Comparison of ENCODE assay signal across 11 cellular contexts in genomic region chr17:17011043-17011907, GRCh38. TPM values are rescaled to one million over a fixed set of nuclear protein-coding genes. Genes with fewer than 3 reads are reported as not detected.
DNase-seq lines count a peak whose midpoint lies in the region; ATAC-seq and TF ChIP-seq lines count a peak whose summit lies in the region.
"Not testable (repeated sequence)": the region's sequence is repeated elsewhere in the genome, so short reads cannot be mapped to it uniquely, and the experiment has no call there.
"Had no signal": no experiment of that assay in that cellular context is flagged by ENCODE, and none has a peak within 500 bp of the region (broad histone marks: within the 10 kb centered on the region; RNA-seq: fewer than 3 reads in every experiment).

No MANE protein-coding gene starts in this region.

- not testable (repeated sequence) for H3K4me3 Mint-ChIP-seq in Caco-2 (ENCODE audit: unreplicated experiment); natural killer cell treated with Interleukin-12 subunit alpha and Interleukin-12 subunit beta and Interleukin-15 and Interleukin-18, amount 100 ng/mL, for 72 hours

- H3K27me3 ChIP-seq in Caco-2 (replicated peaks; ENCODE audit: control insufficient read depth, insufficient read depth, low read length); Peyer's patch; ascending aorta; fibroblast of lung (ENCODE audit: control insufficient read depth, insufficient read depth, low read length); hepatocyte; upper lobe of left lung: not testable (repeated sequence)

- not testable (repeated sequence) for H3K9me3 ChIP-seq in Caco-2; Peyer's patch; ascending aorta; fibroblast of lung (ENCODE audit: control insufficient read depth, insufficient read depth, low read depth, low read length); hepatocyte (ENCODE audit: low read depth); upper lobe of left lung

- H3K27me3 Mint-ChIP-seq in Caco-2 (ENCODE audit: insufficient read depth, unreplicated experiment); natural killer cell treated with Interleukin-12 subunit alpha and Interleukin-12 subunit beta and Interleukin-15 and Interleukin-18, amount 100 ng/mL, for 72 hours: not testable (repeated sequence)

- intact Hi-C loops in Caco-2 (cut with micrococcal nuclease; ENCODE audit: unreplicated experiment); ascending aorta (cut with DNase I): not testable (repeated sequence)

- not testable (repeated sequence) for H4K20me1 ChIP-seq in fibroblast of lung (ENCODE audit: control insufficient read depth, extremely low read depth, insufficient read depth, low read length); hepatocyte (ENCODE audit: insufficient read depth, poor library complexity, severe bottlenecking)

- not testable (repeated sequence) for H3K36me3 ChIP-seq in Caco-2 (ENCODE audit: control insufficient read depth, insufficient read depth, low read length); Peyer's patch; ascending aorta; fibroblast of lung (ENCODE audit: control insufficient read depth, insufficient read depth, low read length); hepatocyte (replicated peaks; ENCODE audit: insufficient read depth, low read depth); upper lobe of left lung

- TF ChIP-seq CTCF in Caco-2 (IDR thresholded peaks at IDR 0.05; ENCODE audit: insufficient read depth in 1 of 2, low read depth in 1 of 2, low read length in 1 of 2, severe bottlenecking in 1 of 2, unreplicated experiment in 1 of 2); Peyer's patch (IDR thresholded peaks at IDR 0.05); ascending aorta (IDR thresholded peaks at IDR 0.05); fibroblast of lung (conservative IDR thresholded peaks at IDR 0.05 in 1 of 2, IDR thresholded peaks at IDR 0.05 in 1 of 2; ENCODE audit: low read depth in 1 of 2, low read length in 2 of 2); hepatocyte (IDR thresholded peaks at IDR 0.05; ENCODE audit: poor library complexity); upper lobe of left lung (IDR thresholded peaks at IDR 0.05): not testable (repeated sequence)

- peaks cover 14% of the 10 kb centered on the region for H3K4me1 ChIP-seq in Caco-2
- H3K4me1 ChIP-seq in Peyer's patch; ascending aorta; fibroblast of lung (ENCODE audit: control insufficient read depth, extremely low read depth, insufficient read depth, low read length); hepatocyte (ENCODE audit: insufficient read depth); upper lobe of left lung: not testable (repeated sequence)

- not testable (repeated sequence) for H3K9ac ChIP-seq in fibroblast of lung (ENCODE audit: insufficient read depth, low read length)

- H3K9me3 Mint-ChIP-seq in Caco-2 (ENCODE audit: unreplicated experiment); natural killer cell treated with Interleukin-12 subunit alpha and Interleukin-12 subunit beta and Interleukin-15 and Interleukin-18, amount 100 ng/mL, for 72 hours: not testable (repeated sequence)

- WGBS in hepatocyte (ENCODE audit: low lambda C conversion rate, missing lambda C conversion rate) = 58% methylated on average over 6 of the region's 12 CpGs
- WGBS in upper lobe of left lung, 2 donors = 10% methylated on average over 2 of the region's 12 CpGs; no CpG with 5 or more reads in 1 of the 2 donors

- not testable (repeated sequence) for H3K4me2 ChIP-seq in fibroblast of lung (ENCODE audit: extremely low read depth, insufficient read depth, low read length); hepatocyte

- not testable (repeated sequence) for H3K9me2 ChIP-seq in hepatocyte (replicated peaks; ENCODE audit: insufficient read depth)

- CTCF ChIA-PET in Caco-2 (lab: Charles Lee) = not testable (repeated sequence)

- peak in 1 of 2 experiments; percentile 53 for DNase-seq in Caco-2
- DNase-seq in HT1080 (ENCODE audit: low read depth) = peak; percentile 96
- DNase-seq in Peyer's patch = peak in 2 of 3 donors; percentile 49 to 68
- DNase-seq in ascending aorta (ENCODE audit: low spot score in 2 of 2) = peak in 1 of 2 donors; percentile 84
- DNase-seq in fibroblast of lung (ENCODE audit: low read depth in 2 of 2) = peak; percentile 82 to 87
- DNase-seq in hepatocyte (ENCODE audit: low spot score) = not testable (repeated sequence)
- peak; percentile 22 for DNase-seq in natural killer cell treated with Interleukin-12 subunit alpha and Interleukin-12 subunit beta and Interleukin-15 and Interleukin-18, amount 100 ng/mL, for 72 hours (ENCODE audit: low spot score)
- peak in 1 of 2 donors; percentile 52 for DNase-seq in upper lobe of left lung

- H3K27ac ChIP-seq in Peyer's patch = peak overlapping the region in 1 of 4 donors; percentile 74
- peak overlapping the region; percentile 53 to 69 for H3K27ac ChIP-seq in ascending aorta
- not testable (repeated sequence) for H3K27ac ChIP-seq in fibroblast of lung (ENCODE audit: insufficient read depth, low read length)
- H3K27ac ChIP-seq in hepatocyte = peak overlapping the region; percentile 68
- peak overlapping the region in 3 of 4 donors; percentile 51 to 64 (median 54) for H3K27ac ChIP-seq in upper lobe of left lung

- not testable (repeated sequence) for H3K36me3 Mint-ChIP-seq in Caco-2 (ENCODE audit: insufficient read depth, unreplicated experiment); natural killer cell treated with Interleukin-12 subunit alpha and Interleukin-12 subunit beta and Interleukin-15 and Interleukin-18, amount 100 ng/mL, for 72 hours

- BruUV-seq in Caco-2 (replicated peaks; lab: Mats Ljungman, UMichigan) = TSS peak; percentile 82

- TF ChIP-seq EP300 in upper lobe of left lung (IDR thresholded peaks at IDR 0.05) = not testable (repeated sequence)

- POLR2A ChIA-PET in Caco-2 (lab: Charles Lee) = not testable (repeated sequence)

- H3K27ac Mint-ChIP-seq in Caco-2 (ENCODE audit: unreplicated experiment) = peak overlapping the region; percentile 59
- H3K27ac Mint-ChIP-seq in natural killer cell treated with Interleukin-12 subunit alpha and Interleukin-12 subunit beta and Interleukin-15 and Interleukin-18, amount 100 ng/mL, for 72 hours = not testable (repeated sequence)

- H3K4me1 Mint-ChIP-seq in Caco-2 (ENCODE audit: low read depth, unreplicated experiment) = peaks cover 25% of the 10 kb centered on the region
- H3K4me1 Mint-ChIP-seq in natural killer cell treated with Interleukin-12 subunit alpha and Interleukin-12 subunit beta and Interleukin-15 and Interleukin-18, amount 100 ng/mL, for 72 hours (ENCODE audit: low read depth in 2 of 2) = not testable (repeated sequence)

- not testable (repeated sequence) for TF ChIP-seq POLR2A in Peyer's patch (IDR thresholded peaks at IDR 0.05); upper lobe of left lung (IDR thresholded peaks at IDR 0.05)

- H3K79me2 ChIP-seq in fibroblast of lung (ENCODE audit: control insufficient read depth, insufficient read depth, low read length); hepatocyte: not testable (repeated sequence)

- H3K4me3 ChIP-seq in Caco-2 (ENCODE audit: low read depth, low read length); Peyer's patch; ascending aorta; fibroblast of lung (replicated peaks in 1 of 4; ENCODE audit: control extremely low read depth in 1 of 4, insufficient read depth in 1 of 4, low read depth in 3 of 4, low read length in 4 of 4); hepatocyte; upper lobe of left lung: not testable (repeated sequence)

- not testable (repeated sequence) for H2AFZ ChIP-seq in fibroblast of lung (ENCODE audit: low read length); hepatocyte

- ATAC-seq in natural killer cell treated with Interleukin-12 subunit alpha and Interleukin-12 subunit beta and Interleukin-15 and Interleukin-18, amount 100 ng/mL, for 72 hours = peak; percentile 32 to 46
- ATAC-seq in upper lobe of left lung (ENCODE audit: low FRiP score in 2 of 2) = peak; percentile 72 to 80

RNA-seq across cellular contexts. Expression of gene MPRIP, which starts 31.0 kb away (rescaled TPM):
- 284 and 311 TPM in 2 replicates for total RNA-seq in Caco-2 (2022)
- 290 and 340 TPM in 2 replicates for total RNA-seq in HT1080 (2014; rRNA removed; shearing (Covaris generic))
- polyA plus RNA-seq in HT1080 (2015; cell fraction: cytosol; rRNA removed) = 179 and 190 TPM in 2 replicates
- 243 and 291 TPM in 2 replicates for polyA plus RNA-seq in HT1080 (2015; cell fraction: nucleus; rRNA removed)
- total RNA-seq in Peyer's patch = 100 to 1,000 TPM; 141 to 305 (median 291) TPM
- 246 TPM for total RNA-seq in ascending aorta
- total RNA-seq in fibroblast of lung = 67.3 and 104 TPM in 2 replicates
- polyA plus RNA-seq in fibroblast of lung = 111 and 124 TPM in 2 replicates
- polyA plus RNA-seq in fibroblast of lung (2012) = 189 and 239 TPM in 2 replicates
- 473 and 658 TPM in 2 replicates for polyA minus RNA-seq in fibroblast of lung (ENCODE audit: low replicate concordance)
- total RNA-seq in hepatocyte = 80.1 and 202 TPM in 2 replicates
- polyA plus RNA-seq in hepatocyte = 91.7 and 123 TPM in 2 replicates
- total RNA-seq in natural killer cell treated with Interleukin-12 subunit alpha and Interleukin-12 subunit beta and Interleukin-15 and Interleukin-18, amount 100 ng/mL, for 72 hours = 100 to 1,000 TPM; 158 to 216 TPM
- 100 to 1,000 TPM; 201 to 380 (median 285) TPM for total RNA-seq in upper lobe of left lung

RNA-seq across cellular contexts. Expression of gene TNFRSF13B, which starts 39.4 kb away (rescaled TPM):
- total RNA-seq in Caco-2 (2022) (not detected in 2 replicates), Peyer's patch (10 to 100 TPM in 1 of 4 donors, 1 to 10 TPM in 1, not detected in 2; 3.2 to 86.6 TPM), ascending aorta (not detected), fibroblast of lung (not detected in 2 replicates), hepatocyte (not detected in 2 replicates), upper lobe of left lung (1 to 10 TPM in 4 of 6 donors, under 1 TPM in 1, not detected in 1; 0.57 to 6.3 (median 2.1) TPM)
- total RNA-seq in HT1080 (2014; rRNA removed; shearing (Covaris generic)) = not detected in 2 replicates
- not detected in 2 replicates for polyA plus RNA-seq in HT1080 (2015; cell fraction: cytosol; rRNA removed)
- not detected in 2 replicates for polyA plus RNA-seq in HT1080 (2015; cell fraction: nucleus; rRNA removed)
- polyA plus RNA-seq in fibroblast of lung (not detected in 2 replicates), hepatocyte (not detected in 2 replicates)
- polyA plus RNA-seq in fibroblast of lung (2012) = not detected in 2 replicates
- not detected in 2 replicates for polyA minus RNA-seq in fibroblast of lung (ENCODE audit: low replicate concordance)
- total RNA-seq in natural killer cell treated with Interleukin-12 subunit alpha and Interleukin-12 subunit beta and Interleukin-15 and Interleukin-18, amount 100 ng/mL, for 72 hours = 1 to 10 TPM in 1 of 2 donors, not detected in 1; 2.3 TPM
- total RNA-seq: activated CD8-positive, alpha-beta memory T cell treated with anti-CD3 and anti-CD28 coated beads for 36 hours; pulmonary artery endothelial cell; WTC11 had no signal
